Comparison of ENCODE assay signal across 2 cellular contexts in the genomic region with DNA sequence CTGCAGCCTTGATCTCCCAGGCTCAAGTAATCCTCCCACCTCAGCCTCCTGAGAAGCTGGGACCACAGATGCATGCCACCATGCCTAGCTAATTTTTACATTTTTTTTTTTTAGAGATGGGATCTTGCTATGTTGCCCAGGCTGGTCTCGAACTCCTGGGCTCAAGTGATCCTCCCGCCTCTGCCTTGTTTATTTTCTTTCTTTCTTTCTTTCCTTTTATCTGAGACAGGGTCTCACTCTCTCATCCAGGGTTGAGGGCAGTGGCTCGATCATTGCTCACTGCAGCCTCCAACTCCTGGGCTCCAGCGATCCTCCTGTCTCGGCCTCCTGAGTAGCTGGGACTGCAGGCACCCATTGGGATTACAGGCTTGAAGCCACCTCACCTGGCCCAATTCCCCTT.
A peak's percentile ranks its signal among the peaks of the same experiment; 100 is the strongest.
TF ChIP-seq lines count a peak whose summit lies in the region.

No MANE protein-coding gene starts in this region.

TF ChIP-seq in HepG2, 621 proteins besides CTCF, POLR2A, EP300 and RAD21:
- no peak for TF ChIP-seq ZNF496 (CRISPR knock-in tag; IDR thresholded peaks at IDR 0.05; ENCODE audit: insufficient replicate concordance)
- TF ChIP-seq, protein P1, sequence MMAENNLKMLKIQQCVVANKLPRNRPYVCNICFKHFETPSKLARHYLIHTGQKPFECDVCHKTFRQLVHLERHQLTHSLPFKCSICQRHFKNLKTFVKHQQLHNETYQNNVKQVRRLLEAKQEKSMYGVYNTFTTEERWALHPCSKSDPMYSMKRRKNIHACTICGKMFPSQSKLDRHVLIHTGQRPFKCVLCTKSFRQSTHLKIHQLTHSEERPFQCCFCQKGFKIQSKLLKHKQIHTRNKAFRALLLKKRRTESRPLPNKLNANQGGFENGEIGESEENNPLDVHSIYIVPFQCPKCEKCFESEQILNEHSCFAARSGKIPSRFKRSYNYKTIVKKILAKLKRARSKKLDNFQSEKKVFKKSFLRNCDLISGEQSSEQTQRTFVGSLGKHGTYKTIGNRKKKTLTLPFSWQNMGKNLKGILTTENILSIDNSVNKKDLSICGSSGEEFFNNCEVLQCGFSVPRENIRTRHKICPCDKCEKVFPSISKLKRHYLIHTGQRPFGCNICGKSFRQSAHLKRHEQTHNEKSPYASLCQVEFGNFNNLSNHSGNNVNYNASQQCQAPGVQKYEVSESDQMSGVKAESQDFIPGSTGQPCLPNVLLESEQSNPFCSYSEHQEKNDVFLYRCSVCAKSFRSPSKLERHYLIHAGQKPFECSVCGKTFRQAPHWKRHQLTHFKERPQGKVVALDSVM (CRISPR knock-in tag; IDR thresholded peaks at IDR 0.05) = peak; percentile 68; the same call in 1 of the 2 replicates
- TF ChIP-seq ZNF121 (CRISPR knock-in tag; IDR thresholded peaks at IDR 0.05) = peak; percentile 68; the same call in 1 of the 2 replicates

TF ChIP-seq in K562, 482 proteins besides CTCF, POLR2A, EP300 and RAD21:
- TF ChIP-seq BCOR (IDR thresholded peaks at IDR 0.05) (peak; percentile 68), ZNF121 (CRISPR knock-in tag; conservative IDR thresholded peaks at IDR 0.05) (peak; percentile 92)
- TF ChIP-seq, protein P2, sequence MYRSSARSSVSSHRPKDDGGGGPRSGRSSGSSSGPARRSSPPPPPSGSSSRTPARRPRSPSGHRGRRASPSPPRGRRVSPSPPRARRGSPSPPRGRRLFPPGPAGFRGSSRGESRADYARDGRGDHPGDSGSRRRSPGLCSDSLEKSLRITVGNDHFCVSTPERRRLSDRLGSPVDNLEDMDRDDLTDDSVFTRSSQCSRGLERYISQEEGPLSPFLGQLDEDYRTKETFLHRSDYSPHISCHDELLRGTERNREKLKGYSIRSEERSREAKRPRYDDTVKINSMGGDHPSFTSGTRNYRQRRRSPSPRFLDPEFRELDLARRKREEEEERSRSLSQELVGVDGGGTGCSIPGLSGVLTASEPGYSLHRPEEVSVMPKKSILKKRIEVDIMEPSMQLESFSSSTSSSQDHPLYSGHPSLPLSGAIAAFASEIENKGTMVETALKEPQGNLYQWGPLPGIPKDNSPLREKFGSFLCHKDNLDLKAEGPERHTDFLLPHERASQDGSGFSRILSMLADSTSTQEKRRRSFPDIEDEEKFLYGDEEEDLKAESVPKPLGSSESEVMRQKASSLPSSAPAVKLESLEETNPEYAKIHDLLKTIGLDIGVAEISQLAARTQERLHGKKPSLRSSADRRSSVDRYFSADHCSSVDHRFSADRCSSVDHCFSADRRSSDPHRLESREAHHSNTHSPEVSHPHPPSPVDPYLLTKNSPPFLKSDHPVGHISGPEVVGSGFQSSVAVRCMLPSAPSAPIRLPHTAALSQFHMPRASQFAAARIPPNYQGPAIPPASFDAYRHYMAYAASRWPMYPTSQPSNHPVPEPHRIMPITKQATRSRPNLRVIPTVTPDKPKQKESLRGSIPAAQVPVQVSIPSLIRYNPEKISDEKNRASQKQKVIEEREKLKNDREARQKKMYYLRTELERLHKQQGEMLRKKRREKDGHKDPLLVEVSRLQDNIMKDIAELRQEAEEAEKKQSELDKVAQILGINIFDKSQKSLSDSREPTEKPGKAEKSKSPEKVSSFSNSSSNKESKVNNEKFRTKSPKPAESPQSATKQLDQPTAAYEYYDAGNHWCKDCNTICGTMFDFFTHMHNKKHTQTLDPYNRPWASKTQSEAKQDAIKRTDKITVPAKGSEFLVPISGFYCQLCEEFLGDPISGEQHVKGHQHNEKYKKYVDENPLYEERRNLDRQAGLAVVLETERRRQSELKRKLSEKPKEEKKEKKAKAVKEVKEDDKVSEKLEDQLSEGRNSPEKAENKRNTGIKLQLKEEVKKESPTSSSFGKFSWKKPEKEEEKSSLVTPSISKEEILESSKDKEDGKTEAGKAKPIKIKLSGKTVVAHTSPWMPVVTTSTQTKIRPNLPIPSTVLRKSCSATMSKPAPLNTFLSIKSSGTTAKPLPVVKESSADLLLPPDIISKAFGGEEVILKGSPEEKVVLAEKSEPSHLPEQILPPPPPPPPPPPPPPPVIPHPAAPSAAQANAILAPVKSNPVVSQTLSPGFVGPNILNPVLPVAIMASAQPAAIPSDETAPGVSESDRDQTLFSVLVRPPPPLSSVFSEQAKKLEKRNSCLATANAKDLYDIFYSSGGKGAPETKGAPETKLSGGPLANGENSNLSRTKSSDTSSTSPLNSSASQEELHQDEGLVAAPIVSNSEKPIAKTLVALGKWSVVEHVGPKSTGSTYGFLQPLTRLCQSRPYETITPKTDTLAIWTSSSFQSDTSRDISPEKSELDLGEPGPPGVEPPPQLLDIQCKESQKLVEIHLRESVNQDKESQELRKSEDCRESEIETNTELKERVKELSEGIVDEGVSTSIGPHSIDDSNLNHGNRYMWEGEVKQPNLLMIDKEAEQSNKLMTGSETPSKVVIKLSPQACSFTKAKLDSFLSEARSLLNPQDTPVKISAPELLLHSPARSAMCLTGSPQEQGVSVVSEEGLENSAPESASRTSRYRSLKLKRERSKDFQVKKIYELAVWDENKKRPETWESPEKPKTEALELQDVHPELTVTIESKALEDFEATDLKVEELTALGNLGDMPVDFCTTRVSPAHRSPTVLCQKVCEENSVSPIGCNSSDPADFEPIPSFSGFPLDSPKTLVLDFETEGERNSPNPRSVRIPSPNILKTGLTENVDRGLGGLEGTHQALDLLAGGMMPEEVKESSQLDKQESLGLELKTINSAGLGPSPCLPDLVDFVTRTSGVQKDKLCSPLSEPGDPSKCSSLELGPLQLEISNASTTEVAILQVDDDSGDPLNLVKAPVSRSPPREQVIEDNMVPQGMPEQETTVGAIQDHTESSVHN (IDR thresholded peaks at IDR 0.05; ENCODE audit: borderline replicate concordance in 1 of 2, low read depth in 1 of 2) = no peak
